In genomic region chr7:55494951-55495350, GRCh38 we compare ENCODE assay signal across 19 cellular contexts.
DNase-seq lines count a peak whose midpoint lies in the region; ATAC-seq, FAIRE-seq and TF ChIP-seq lines count a peak whose summit lies in the region.
"Had no signal": no experiment of that assay in that cellular context is flagged by ENCODE, and none has a peak within 500 bp of the region (broad histone marks: within the 10 kb centered on the region; RNA-seq: fewer than 3 reads in every experiment).

No MANE protein-coding gene starts in this region.

- no peaks in the 10 kb centered on the region for H3K9me3 Mint-ChIP-seq in activated T-cell treated with anti-CD3 and anti-CD28 coated beads, Interleukin-2, amount 50 U/mL, for 24 hours
- H3K9me3 Mint-ChIP-seq in CD4-positive, alpha-beta T cell, result no peaks in the 10 kb centered on the region

- intact Hi-C loops in CD4-positive, alpha-beta T cell (cut with DNase I, micrococcal nuclease), result loop anchor here in 1 of 2 experiments (5.0 kb wide), 1 partner anchor 58 kb away; no protein-coding TSS in a partner anchor
- intact Hi-C loops in GM12878 (cut with micrococcal nuclease; ENCODE audit: unreplicated experiment), result no loop called here
- intact Hi-C loops in spleen (cut with DNase I; ENCODE audit: low total_unique reads), result no loop called here
- intact Hi-C loops in esophagus squamous epithelium (cut with DNase I), result no loop called here

- peaks cover 1% of the 10 kb centered on the region for H4K20me1 ChIP-seq in GM12878 (ENCODE audit: control insufficient read depth, insufficient read depth)

- peak overlapping the region; percentile 3 for H3K27ac Mint-ChIP-seq in activated T-cell treated with anti-CD3 and anti-CD28 coated beads, Interleukin-2, amount 50 U/mL, for 24 hours
- peak overlapping the region; percentile 18 for H3K27ac Mint-ChIP-seq in CD4-positive, alpha-beta T cell

- CTCF ChIA-PET in CD4-positive, alpha-beta T cell (lab: Charles Lee), result no interaction called here
- CTCF ChIA-PET in GM12878 (lab: Yijun Ruan, JAX), result interaction anchor here (1.2 kb wide), 1 partner anchor 98 kb away, joined by 4 read pairs; no protein-coding TSS in a partner anchor

- H3K4me2 ChIP-seq in GM12878 (ENCODE audit: control insufficient read depth, insufficient read depth), result no peak overlapping the region
- H3K4me2 ChIP-seq: BLaER1 had no signal

- in situ Hi-C loops in GM12878 (cut with MboI), result no loop called here

- no peak overlapping the region for H2AFZ ChIP-seq in GM12878 (ENCODE audit: control insufficient read depth, low read depth, low read length)

- no peak for TF ChIP-seq CTCF in CD4-positive, alpha-beta T cell (IDR thresholded peaks at IDR 0.05)
- TF ChIP-seq CTCF in GM12878 (IDR thresholded peaks at IDR 0.05 in 2 of 3, conservative IDR thresholded peaks at IDR 0.05 in 1 of 3; ENCODE audit: control insufficient read depth in 2 of 3, extremely low read depth in 1 of 3, insufficient read depth in 1 of 3, low read depth in 3 of 3, low read length in 3 of 3) (no peak), spleen (IDR thresholded peaks at IDR 0.05 in 8 of 11, conservative IDR thresholded peaks at IDR 0.05 in 3 of 11) (no peak), esophagus squamous epithelium (IDR thresholded peaks at IDR 0.05) (no peak)

- H3K36me3 Mint-ChIP-seq in activated T-cell treated with anti-CD3 and anti-CD28 coated beads, Interleukin-2, amount 50 U/mL, for 24 hours (ENCODE audit: low read depth), result peaks cover 96% of the 10 kb centered on the region
- H3K36me3 Mint-ChIP-seq in CD4-positive, alpha-beta T cell (ENCODE audit: low read depth), result peaks cover 89% of the 10 kb centered on the region

- SMC1A ChIA-PET in GM12878 (lab: Charles Lee; ENCODE audit: uncharacterized antibody, unreplicated experiment), result no interaction called here

- TF ChIP-seq POLR2A in GM12878 (IDR thresholded peaks at IDR 0.05; ENCODE audit: low read depth, low read length) (0 out of 2 replicates have a peak, but pooled peaks have one; percentile 3), spleen (IDR thresholded peaks at IDR 0.05) (no peak), esophagus squamous epithelium (IDR thresholded peaks at IDR 0.05) (no peak)

- TF ChIP-seq EP300 in GM12878 (IDR thresholded peaks at IDR 0.05; ENCODE audit: borderline replicate concordance in 1 of 2, control insufficient read depth in 1 of 2, low read depth in 2 of 2, low read length in 2 of 2), result no peak

- no peaks in the 10 kb centered on the region for H3K27me3 ChIP-seq in CD4-positive, alpha-beta T cell (ENCODE audit: control insufficient read depth, insufficient read depth, low read length)
- no peaks in the 10 kb centered on the region for H3K27me3 ChIP-seq in GM12878 (replicated peaks in 1 of 2; ENCODE audit: control insufficient read depth in 2 of 2, insufficient read depth in 2 of 2, low read length in 1 of 2)
- H3K27me3 ChIP-seq in spleen (replicated peaks in 1 of 7), result no peaks in the 10 kb centered on the region
- no peaks in the 10 kb centered on the region for H3K27me3 ChIP-seq in esophagus squamous epithelium
- H3K27me3 ChIP-seq: BLaER1 had no signal

- peaks cover 8% of the 10 kb centered on the region for H3K79me2 ChIP-seq in GM12878 (ENCODE audit: control insufficient read depth, insufficient read depth, low read length)

- H3K9ac ChIP-seq in GM12878 (ENCODE audit: control insufficient read depth, insufficient read depth, low read length), result no peak overlapping the region
- H3K9ac ChIP-seq: BLaER1 had no signal

- no peaks in the 10 kb centered on the region for H3K9me3 ChIP-seq in CD4-positive, alpha-beta T cell (ENCODE audit: control insufficient read depth, low read length)
- H3K9me3 ChIP-seq in GM12878 (replicated peaks; ENCODE audit: control insufficient read depth, insufficient read depth, low read length), result no peaks in the 10 kb centered on the region
- H3K9me3 ChIP-seq in spleen, result no peaks in the 10 kb centered on the region
- no peaks in the 10 kb centered on the region for H3K9me3 ChIP-seq in esophagus squamous epithelium
- H3K9me3 ChIP-seq: BLaER1 had no signal

- whole genome bisulfite sequencing in GM12878 (ENCODE audit: insufficient coverage, insufficient replicate concordance, low lambda C conversion rate, missing lambda C conversion rate), result 85% methylated on average over 5 of the region's 5 CpGs
- WGBS in spleen, 5 donors, result 94 to 100% (median 96%) methylated on average over 5 of the region's 5 CpGs
- 89 to 96% methylated on average over 5 of the region's 5 CpGs for WGBS in esophagus squamous epithelium, 2 donors

- POLR2A ChIA-PET in CD4-positive, alpha-beta T cell (lab: Charles Lee), result interaction anchor here (0.8 kb wide), 1 partner anchor 19 kb away, joined by 3 read pairs; no protein-coding TSS in a partner anchor
- POLR2A ChIA-PET in GM12878 (lab: Charles Lee), result no interaction called here

- no peak for FAIRE-seq in GM12878 (lab: Jason Lieb, UNC)
- FAIRE-seq: GM12891, H1 had no signal

- DNase-seq in activated T-cell treated with anti-CD3 and anti-CD28 coated beads, Interleukin-2, amount 50 U/mL, for 24 hours, result no peak
- no peak for DNase-seq in activated T-cell treated with anti-CD3 and anti-CD28 coated beads, Interleukin-2, amount 50 U/mL, for 1 hour
- DNase-seq in CD4-positive, alpha-beta T cell, result no peak
- DNase-seq in GM12878 (ENCODE audit: low read depth, low spot score) (no peak), spleen (peak; percentile 31), kidney tubule cell (ENCODE audit: low spot score) (no peak), iPS-NIHi7 (ENCODE audit: extremely low spot score) (no peak), esophagus squamous epithelium (lab: John Stamatoyannopoulos, UW) (no peak)
- DNase-seq: DMS 273 treated with DMSO at 0.1 percent for 48 hours; GDM1; NCI-H187 treated with DMSO at 0.1 percent for 48 hours; NCI-H2171; NCI-H446 treated with DMSO at 0.1 percent for 48 hours; NK-92 treated with Interleukin-12 subunit alpha and Interleukin-12 subunit beta, amount 100 ng/mL, for 24 hours; OCI-M1; RPMI8226 had no signal

- TF ChIP-seq RAD21 in GM12878 (IDR thresholded peaks at IDR 0.05; ENCODE audit: insufficient read depth, low read depth, low read length), result no peak

- no peak overlapping the region for H3K27ac ChIP-seq in CD4-positive, alpha-beta T cell (ENCODE audit: low read depth, low read length)
- H3K27ac ChIP-seq in GM12878 (ENCODE audit: control insufficient read depth, insufficient read depth) (no peak overlapping the region), spleen (no peak overlapping the region), esophagus squamous epithelium (peak overlapping the region in 1 of 4 donors; percentile 3)
- H3K27ac ChIP-seq: BLaER1 had no signal

- RAD21 ChIA-PET in GM12878 (lab: Charles Lee; ENCODE audit: unreplicated experiment), result no interaction called here

- peaks cover 46% of the 10 kb centered on the region for H3K4me1 Mint-ChIP-seq in activated T-cell treated with anti-CD3 and anti-CD28 coated beads, Interleukin-2, amount 50 U/mL, for 24 hours (ENCODE audit: low read depth)
- peaks cover 51% of the 10 kb centered on the region for H3K4me1 Mint-ChIP-seq in CD4-positive, alpha-beta T cell (ENCODE audit: low read depth)

- no peak overlapping the region for H3K4me3 Mint-ChIP-seq in activated T-cell treated with anti-CD3 and anti-CD28 coated beads, Interleukin-2, amount 50 U/mL, for 24 hours
- no peak overlapping the region for H3K4me3 Mint-ChIP-seq in CD4-positive, alpha-beta T cell

- peaks cover 47 to 56% of the 10 kb centered on the region in 2 experiments for H3K36me3 ChIP-seq in GM12878 (ENCODE audit: control insufficient read depth in 2 of 2, insufficient read depth in 2 of 2, low read length in 1 of 2)
- H3K36me3 ChIP-seq in spleen, result peaks cover 4 to 100% (median 60%) of the 10 kb centered on the region in 6 donors
- H3K36me3 ChIP-seq in esophagus squamous epithelium, result peaks cover 0 to 61% (median 4%) of the 10 kb centered on the region in 3 donors

- BruUV-seq in GM12878 (replicated peaks; lab: Mats Ljungman, UMichigan), result TSS peak; percentile 6

- H3K4me1 ChIP-seq in GM12878 (ENCODE audit: control insufficient read depth, insufficient read depth, low read length) (no peaks in the 10 kb centered on the region), spleen (peaks cover 0 to 24% (median 3%) of the 10 kb centered on the region in 6 donors), esophagus squamous epithelium (peaks cover 0 to 22% (median 0%) of the 10 kb centered on the region in 3 donors)

- no peak overlapping the region for H3K4me3 ChIP-seq in GM12878
- no peak overlapping the region for H3K4me3 ChIP-seq in spleen
- H3K4me3 ChIP-seq in esophagus squamous epithelium, result no peak overlapping the region
- H3K4me3 ChIP-seq: BLaER1 had no signal

- H3K27me3 Mint-ChIP-seq in activated T-cell treated with anti-CD3 and anti-CD28 coated beads, Interleukin-2, amount 50 U/mL, for 24 hours, result no peaks in the 10 kb centered on the region
- H3K27me3 Mint-ChIP-seq in CD4-positive, alpha-beta T cell, result no peaks in the 10 kb centered on the region

- ATAC-seq in CD4-positive, alpha-beta T cell (ENCODE audit: poor library complexity), result no peak
- no peak for ATAC-seq in GM12878

TF ChIP-seq in GM12878, 131 proteins besides CTCF, POLR2A, EP300 and RAD21:
- 0 out of 2 replicates have a peak, but pooled peaks have one; percentile 6 for TF ChIP-seq POLR2AphosphoS2 (IDR thresholded peaks at IDR 0.05; ENCODE audit: low read depth, low read length)
- no peak for TF ChIP-seq YY1 (IDR thresholded peaks at IDR 0.05; ENCODE audit: low read depth, low read length)
